8 cellular contexts compared by ENCODE assay signal in the genomic region with DNA sequence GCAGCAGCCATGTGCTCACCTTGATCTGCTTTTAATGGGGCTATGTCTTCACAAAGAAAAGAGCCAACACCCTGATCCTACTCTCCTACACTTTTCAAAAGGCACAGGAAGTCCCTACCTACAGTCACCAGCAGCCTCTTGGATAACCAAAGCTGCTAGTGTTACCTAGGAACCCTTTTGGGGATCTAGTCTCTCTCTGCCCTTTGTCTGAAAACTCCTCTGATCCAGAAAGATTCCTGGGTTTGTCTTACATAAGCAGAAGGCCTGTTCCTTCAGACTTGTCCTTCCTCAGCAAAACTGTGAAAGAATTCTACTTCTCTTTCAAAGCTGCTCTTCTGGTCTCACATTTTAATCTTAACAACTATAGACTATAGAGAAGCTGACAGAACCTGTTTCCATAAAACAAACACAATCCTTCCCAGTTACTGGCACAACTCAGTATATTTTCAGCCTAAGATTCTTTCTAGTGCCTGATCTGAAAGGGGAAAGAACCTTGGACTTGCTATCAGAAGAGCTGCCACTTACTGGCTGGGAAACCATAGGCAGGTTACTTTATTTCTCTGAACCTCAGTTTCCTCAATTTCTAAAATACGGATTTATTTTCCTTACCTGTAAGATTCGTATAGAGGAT. TPM values are rescaled to one million over a fixed set of nuclear protein-coding genes. Genes with fewer than 3 reads are reported as not detected.
A peak's percentile ranks its signal among the peaks of the same experiment; 100 is the strongest.
DNase-seq lines count a peak whose midpoint lies in the region; ATAC-seq and TF ChIP-seq lines count a peak whose summit lies in the region.

No MANE protein-coding gene starts in this region.

- TF ChIP-seq CTCF in left lung (IDR thresholded peaks at IDR 0.05): no peak

- H3K4me1 Mint-ChIP-seq in activated CD4-positive, alpha-beta T cell treated with anti-CD3 and anti-CD28 coated beads, Interleukin-2, amount 10 ng/mL, durations not matched to agents 24 days and 14 days: peaks cover 59% of the 10 kb centered on the region
- H3K4me1 Mint-ChIP-seq in activated T-helper 1 cell treated with anti-CD3 and anti-CD28 coated beads, Interleukin-12 subunit alpha, Interleukin-12 subunit beta, Interleukin-2, Interleukin-4 antibody, amounts not matched to agents 30 ng/mL and 10 ng/mL and 1 ng/mL, durations not matched to agents 14 hours and 24 hours and 36 hours (ENCODE audit: low read depth): peaks cover 69% of the 10 kb centered on the region

- H3K9me3 Mint-ChIP-seq in activated CD4-positive, alpha-beta T cell treated with anti-CD3 and anti-CD28 coated beads, Interleukin-2, amount 10 ng/mL, durations not matched to agents 24 days and 14 days: no peaks in the 10 kb centered on the region
- H3K9me3 Mint-ChIP-seq in activated T-helper 1 cell treated with anti-CD3 and anti-CD28 coated beads, Interleukin-12 subunit alpha, Interleukin-12 subunit beta, Interleukin-2, Interleukin-4 antibody, amounts not matched to agents 30 ng/mL and 10 ng/mL and 1 ng/mL, durations not matched to agents 14 hours and 24 hours and 36 hours: no peaks in the 10 kb centered on the region

- peak overlapping the region; percentile 88 for H3K27ac Mint-ChIP-seq in activated CD4-positive, alpha-beta T cell treated with anti-CD3 and anti-CD28 coated beads, Interleukin-2, amount 10 ng/mL, durations not matched to agents 24 days and 14 days
- H3K27ac Mint-ChIP-seq in activated T-helper 1 cell treated with anti-CD3 and anti-CD28 coated beads, Interleukin-12 subunit alpha, Interleukin-12 subunit beta, Interleukin-2, Interleukin-4 antibody, amounts not matched to agents 30 ng/mL and 10 ng/mL and 1 ng/mL, durations not matched to agents 14 hours and 24 hours and 36 hours: peak overlapping the region; percentile 93

- H3K36me3 ChIP-seq in left lung: peaks cover 0 to 28% of the 10 kb centered on the region in 2 donors

- H3K4me1 ChIP-seq in left lung: peaks cover 58 to 89% of the 10 kb centered on the region in 2 donors

- H3K9me3 ChIP-seq in left lung: no peaks in the 10 kb centered on the region

- ATAC-seq in left lung: peak; percentile 36

- H3K27me3 ChIP-seq in left lung: no peaks in the 10 kb centered on the region

- peak overlapping the region; percentile 99 for H3K4me3 Mint-ChIP-seq in activated CD4-positive, alpha-beta T cell treated with anti-CD3 and anti-CD28 coated beads, Interleukin-2, amount 10 ng/mL, durations not matched to agents 24 days and 14 days
- H3K4me3 Mint-ChIP-seq in activated T-helper 1 cell treated with anti-CD3 and anti-CD28 coated beads, Interleukin-12 subunit alpha, Interleukin-12 subunit beta, Interleukin-2, Interleukin-4 antibody, amounts not matched to agents 30 ng/mL and 10 ng/mL and 1 ng/mL, durations not matched to agents 14 hours and 24 hours and 36 hours: peak overlapping the region; percentile 100

- intact Hi-C loops in activated CD4-positive, alpha-beta T cell treated with anti-CD3 and anti-CD28 coated beads, Interleukin-2, amount 10 ng/mL, durations not matched to agents 24 days and 14 days (cut with micrococcal nuclease): loop anchor here (1.0 to 5.0 kb wide), 10 partner anchors 28 to 613 kb away; partner anchors contain the start of genes BCL2L1, MAPRE1 and TM9SF4
- intact Hi-C loops in activated T-helper 1 cell treated with anti-CD3 and anti-CD28 coated beads, Interleukin-12 subunit alpha, Interleukin-12 subunit beta, Interleukin-2, Interleukin-4 antibody, amounts not matched to agents 30 ng/mL and 10 ng/mL and 1 ng/mL, durations not matched to agents 14 hours and 24 hours and 36 hours (cut with micrococcal nuclease): loop anchor here (1.0 to 10.0 kb wide), 10 partner anchors 48 to 1908 kb away; partner anchors contain the start of genes EIF2S2, PDRG1 and RALY
- intact Hi-C loops in left lung (cut with DNase I): no loop called here

- peak overlapping the region; percentile 90 to 93 for H3K27ac ChIP-seq in left lung

- DNase-seq in activated CD4-positive, alpha-beta T cell treated with anti-CD3 and anti-CD28 coated beads, Interleukin-2, amount 10 ng/mL, durations not matched to agents 24 days and 14 days: no peak
- DNase-seq in activated CD4-positive, alpha-beta T cell treated with anti-CD3 and anti-CD28 coated beads for 1 hour: no peak
- no peak for DNase-seq in activated T-helper 1 cell treated with anti-CD3 and anti-CD28 coated beads, Interleukin-12 subunit alpha, Interleukin-12 subunit beta, Interleukin-2, Interleukin-4 antibody, amounts not matched to agents 30 ng/mL and 10 ng/mL and 1 ng/mL, durations not matched to agents 14 hours and 24 hours and 36 hours (ENCODE audit: low spot score)
- no peak for DNase-seq in left lung
- peak; percentile 44 for DNase-seq in superior temporal gyrus (ENCODE audit: extremely low spot score)
- DNase-seq in stimulated activated CD4-positive, alpha-beta T cell treated with anti-CD3 and anti-CD28 coated beads, Interleukin-15, amount 100 ng/mL, for 24 hours: no peak
- no peak for DNase-seq in COR-L47 (lab: John Stamatoyannopoulos, UW)
- DNase-seq in NCI-H1694 (lab: John Stamatoyannopoulos, UW): no peak

- peaks cover 70% of the 10 kb centered on the region for H3K36me3 Mint-ChIP-seq in activated CD4-positive, alpha-beta T cell treated with anti-CD3 and anti-CD28 coated beads, Interleukin-2, amount 10 ng/mL, durations not matched to agents 24 days and 14 days (ENCODE audit: low read depth)
- peaks cover 66% of the 10 kb centered on the region for H3K36me3 Mint-ChIP-seq in activated T-helper 1 cell treated with anti-CD3 and anti-CD28 coated beads, Interleukin-12 subunit alpha, Interleukin-12 subunit beta, Interleukin-2, Interleukin-4 antibody, amounts not matched to agents 30 ng/mL and 10 ng/mL and 1 ng/mL, durations not matched to agents 14 hours and 24 hours and 36 hours (ENCODE audit: low read depth)

- no peaks in the 10 kb centered on the region for H3K27me3 Mint-ChIP-seq in activated CD4-positive, alpha-beta T cell treated with anti-CD3 and anti-CD28 coated beads, Interleukin-2, amount 10 ng/mL, durations not matched to agents 24 days and 14 days
- H3K27me3 Mint-ChIP-seq in activated T-helper 1 cell treated with anti-CD3 and anti-CD28 coated beads, Interleukin-12 subunit alpha, Interleukin-12 subunit beta, Interleukin-2, Interleukin-4 antibody, amounts not matched to agents 30 ng/mL and 10 ng/mL and 1 ng/mL, durations not matched to agents 14 hours and 24 hours and 36 hours (ENCODE audit: insufficient read depth): no peaks in the 10 kb centered on the region

- peak overlapping the region in 1 of 2 donors; percentile 93 for H3K4me3 ChIP-seq in left lung

RNA-seq across cellular contexts. Expression of gene PLAGL2, which starts 2.9 kb away (rescaled TPM):
- 119 and 120 TPM in 2 replicates for total RNA-seq in activated CD4-positive, alpha-beta T cell treated with anti-CD3 and anti-CD28 coated beads, Interleukin-2, amount 10 ng/mL, durations not matched to agents 24 days and 14 days
- 123 and 126 TPM in 2 replicates for total RNA-seq in activated T-helper 1 cell treated with anti-CD3 and anti-CD28 coated beads, Interleukin-12 subunit alpha, Interleukin-12 subunit beta, Interleukin-2, Interleukin-4 antibody, amounts not matched to agents 30 ng/mL and 10 ng/mL and 1 ng/mL, durations not matched to agents 14 hours and 24 hours and 36 hours
- 10 to 100 TPM; 12.6 to 14.5 TPM for total RNA-seq in left lung

RNA-seq across cellular contexts. Expression of gene POFUT1, which starts 3.1 kb away (rescaled TPM):
- 65.7 and 68.1 TPM in 2 replicates for total RNA-seq in activated CD4-positive, alpha-beta T cell treated with anti-CD3 and anti-CD28 coated beads, Interleukin-2, amount 10 ng/mL, durations not matched to agents 24 days and 14 days
- 69.0 and 73.0 TPM in 2 replicates for total RNA-seq in activated T-helper 1 cell treated with anti-CD3 and anti-CD28 coated beads, Interleukin-12 subunit alpha, Interleukin-12 subunit beta, Interleukin-2, Interleukin-4 antibody, amounts not matched to agents 30 ng/mL and 10 ng/mL and 1 ng/mL, durations not matched to agents 14 hours and 24 hours and 36 hours
- 10 to 100 TPM; 29.2 to 36.2 TPM for total RNA-seq in left lung

Comparison
In these comparisons a context has a peak if more than half of its experiments do, and no peak if none do; other contexts are left out.
1. intact Hi-C loops: an anchor here in activated CD4-positive, alpha-beta T cell treated with anti-CD3 and anti-CD28 coated beads, Interleukin-2, amount 10 ng/mL, durations not matched to agents 24 days and 14 days (1.0 to 5.0 kb wide) and activated T-helper 1 cell treated with anti-CD3 and anti-CD28 coated beads, Interleukin-12 subunit alpha, Interleukin-12 subunit beta, Interleukin-2, Interleukin-4 antibody, amounts not matched to agents 30 ng/mL and 10 ng/mL and 1 ng/mL, durations not matched to agents 14 hours and 24 hours and 36 hours (1.0 to 10.0 kb wide); none called in left lung.